9 cellular contexts compared by ENCODE assay signal in the genomic region with DNA sequence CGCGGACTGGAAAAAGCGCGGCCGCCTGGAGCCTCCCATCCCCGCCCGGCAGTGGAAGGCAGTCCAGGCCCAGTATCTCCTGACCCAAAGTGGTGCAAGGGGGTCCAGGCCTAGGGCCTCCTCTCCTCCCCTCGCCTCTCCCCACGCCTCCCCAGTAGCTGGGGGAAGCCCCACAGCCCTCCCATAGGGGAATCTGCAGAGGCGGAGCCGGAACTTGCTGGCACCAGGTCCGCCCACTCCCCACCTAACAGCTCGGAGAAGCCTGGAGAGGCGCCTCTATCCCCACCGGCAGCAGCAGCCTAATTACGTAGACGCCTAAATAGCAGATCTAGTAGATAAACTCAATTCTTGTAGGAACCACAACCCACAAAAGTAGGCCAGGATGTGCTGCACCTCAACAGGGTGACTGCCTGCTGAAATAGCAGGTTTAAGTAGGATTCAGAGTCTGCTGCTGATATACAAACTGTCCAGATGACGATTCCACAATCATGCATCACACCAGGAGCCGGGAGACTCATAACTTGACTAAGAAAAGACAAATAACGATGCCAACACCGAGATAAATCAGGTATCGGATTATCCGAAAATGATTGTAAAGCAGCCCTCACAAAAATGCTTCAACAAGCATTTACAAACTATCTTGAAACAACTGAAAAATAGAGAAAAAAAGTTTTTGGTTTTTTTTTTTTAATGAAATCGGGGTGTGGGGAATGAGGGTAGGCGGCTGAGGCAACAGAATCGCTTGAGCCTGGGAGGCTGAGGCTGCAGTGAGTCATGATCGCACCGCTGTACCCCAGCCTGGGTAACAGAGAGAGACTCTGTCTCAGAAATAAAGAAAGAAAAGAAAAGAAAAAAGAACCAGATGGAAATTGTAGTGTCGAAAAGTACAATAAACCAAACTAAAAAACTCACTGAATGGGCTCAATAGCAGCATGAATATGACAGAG. TPM values are rescaled to one million over a fixed set of nuclear protein-coding genes. Genes with fewer than 3 reads are reported as not detected.
DNase-seq lines count a peak whose midpoint lies in the region; ATAC-seq and TF ChIP-seq lines count a peak whose summit lies in the region.
"Had no signal": no experiment of that assay in that cellular context is flagged by ENCODE, and none has a peak within 500 bp of the region (broad histone marks: within the 10 kb centered on the region; RNA-seq: fewer than 3 reads in every experiment).

No MANE protein-coding gene starts in this region.

- no peak for TF ChIP-seq EP300 in esophagus muscularis mucosa (IDR thresholded peaks at IDR 0.05)

- peaks cover 10 to 28% (median 19%) of the 10 kb centered on the region in 10 experiments for H3K4me1 ChIP-seq in BLaER1 treated with 17β-estradiol and CSF1 and Interleukin-3, amounts not matched to agents 10 nM and 100 nM
- peaks cover 0 to 4% (median 0%) of the 10 kb centered on the region in 4 donors for H3K4me1 ChIP-seq in Peyer's patch
- H3K4me1 ChIP-seq in neutrophil (ENCODE audit: control insufficient read depth in 1 of 2, insufficient read depth in 1 of 2, low read depth in 1 of 2, low read length in 1 of 2), result peaks cover 6% of the 10 kb centered on the region in 2 experiments
- H3K4me1 ChIP-seq in esophagus muscularis mucosa, result no peaks in the 10 kb centered on the region
- H3K4me1 ChIP-seq: parathyroid adenoma had no signal

- H3K4me3 ChIP-seq in BLaER1 treated with 17β-estradiol and CSF1 and Interleukin-3, amounts not matched to agents 10 nM and 100 nM, result peak overlapping the region in 2 of 10 experiments; percentile 7 to 30; a peak in 1 of 20 replicates
- peak overlapping the region in 2 of 4 donors; percentile 7 to 28 for H3K4me3 ChIP-seq in Peyer's patch
- H3K4me3 ChIP-seq in neutrophil (ENCODE audit: low read depth in 1 of 2, low read length in 1 of 2), result peak overlapping the region; percentile 32 to 45
- no peak overlapping the region for H3K4me3 ChIP-seq in esophagus muscularis mucosa

- TF ChIP-seq CTCF in Peyer's patch (IDR thresholded peaks at IDR 0.05) (no peak), neutrophil (IDR thresholded peaks at IDR 0.05) (no peak), esophagus muscularis mucosa (IDR thresholded peaks at IDR 0.05) (no peak)

- DNase-seq in Peyer's patch, result peak; percentile 51 to 88 (median 71)
- DNase-seq in activated gamma-delta T cell treated with anti-CD3 and anti-CD28 coated beads, Interleukin-2, amount 50 U/mL, for 16 hours (ENCODE audit: low read depth), result peak; percentile 76
- no peak for DNase-seq in esophagus muscularis mucosa (ENCODE audit: extremely low spot score)
- DNase-seq in kidney tubule cell (ENCODE audit: low spot score), result no peak
- no peak for DNase-seq in AG08395 (ENCODE audit: low spot score)

- no peak for TF ChIP-seq POLR2A in Peyer's patch (IDR thresholded peaks at IDR 0.05)
- TF ChIP-seq POLR2A in esophagus muscularis mucosa (IDR thresholded peaks at IDR 0.05; ENCODE audit: low read depth), result no peak

- H3K27me3 ChIP-seq in BLaER1 treated with 17β-estradiol and CSF1 and Interleukin-3, amounts not matched to agents 10 nM and 100 nM, result 0 out of 22 replicates have a peak, but pooled peaks cover 0 to 2% (median 0%) of the 10 kb centered on the region in 11 experiments
- H3K27me3 ChIP-seq in Peyer's patch (no peaks in the 10 kb centered on the region), neutrophil (peaks cover 18% of the 10 kb centered on the region), esophagus muscularis mucosa (peaks cover 0 to 6% (median 0%) of the 10 kb centered on the region in 4 donors)

- H3K4me2 ChIP-seq in BLaER1 treated with 17β-estradiol and CSF1 and Interleukin-3, amounts not matched to agents 10 nM and 100 nM, result peak overlapping the region; percentile 66 to 89 (median 79)

- H4K20me1 ChIP-seq in BLaER1 treated with 17β-estradiol and CSF1 and Interleukin-3, amounts not matched to agents 10 nM and 100 nM, result no peaks in the 10 kb centered on the region

- H3K9me3 ChIP-seq in BLaER1 treated with 17β-estradiol and CSF1 and Interleukin-3, amounts not matched to agents 10 nM and 100 nM (replicated peaks in 1 of 11), result no peaks in the 10 kb centered on the region
- H3K9me3 ChIP-seq in Peyer's patch (no peaks in the 10 kb centered on the region), neutrophil (no peaks in the 10 kb centered on the region), esophagus muscularis mucosa (no peaks in the 10 kb centered on the region)

- intact Hi-C loops in esophagus muscularis mucosa (cut with DNase I), result no loop called here

- H3K9ac ChIP-seq in BLaER1 treated with 17β-estradiol and CSF1 and Interleukin-3, amounts not matched to agents 10 nM and 100 nM, result peak overlapping the region in 6 of 11 experiments; percentile 14 to 44 (median 26); a peak in 8 of 22 replicates
- H3K9ac ChIP-seq: parathyroid adenoma had no signal

- H3K27ac ChIP-seq in BLaER1 treated with 17β-estradiol and CSF1 and Interleukin-3, amounts not matched to agents 10 nM and 100 nM, result peak overlapping the region in 2 of 11 experiments; percentile 23 to 41; a peak in 1 of 22 replicates
- H3K27ac ChIP-seq in Peyer's patch (peak overlapping the region; percentile 63 to 81 (median 72)), neutrophil (no peak overlapping the region), esophagus muscularis mucosa (replicated peaks in 1 of 4) (no peak overlapping the region)
- H3K27ac ChIP-seq: parathyroid adenoma had no signal

- no peak for ATAC-seq in HG02588 (IDR thresholded peaks at IDR 0.05; ENCODE audit: unreplicated experiment)

- 66% methylated on average over 28 of the region's 29 CpGs for WGBS in esophagus muscularis mucosa

- H3K36me3 ChIP-seq in BLaER1 treated with 17β-estradiol and CSF1 and Interleukin-3, amounts not matched to agents 10 nM and 100 nM, result no peaks in the 10 kb centered on the region
- no peaks in the 10 kb centered on the region for H3K36me3 ChIP-seq in Peyer's patch
- no peaks in the 10 kb centered on the region for H3K36me3 ChIP-seq in neutrophil
- no peaks in the 10 kb centered on the region for H3K36me3 ChIP-seq in esophagus muscularis mucosa

RNA-seq across cellular contexts. Expression of gene BRD1, which starts 11.4 kb away (rescaled TPM):
- total RNA-seq in Peyer's patch, result 100 to 1,000 TPM in 1 of 4 donors, 10 to 100 TPM in 3; 54.1 to 126 (median 78.5) TPM
- 10 to 100 TPM; 36.5 to 54.1 (median 51.4) TPM for total RNA-seq in esophagus muscularis mucosa

RNA-seq across cellular contexts. Expression of gene ZBED4, which starts 14.6 kb away (rescaled TPM):
- 10 to 100 TPM; 14.9 to 24.0 (median 20.9) TPM for total RNA-seq in Peyer's patch
- 10 to 100 TPM in 1 of 4 donors, 1 to 10 TPM in 3; 6.6 to 11.1 (median 9.5) TPM for total RNA-seq in esophagus muscularis mucosa

Comparison
In these comparisons a context has a peak if more than half of its experiments do, and no peak if none do; other contexts are left out.
1. H3K27ac ChIP-seq: peak in Peyer's patch (4 of 4); none in neutrophil (single experiment) and esophagus muscularis mucosa (0 of 4).
2. H3K4me3 ChIP-seq: peak in neutrophil (2 of 2); none in esophagus muscularis mucosa (0 of 4).
3. DNase-seq: peak in Peyer's patch (3 of 3) and activated gamma-delta T cell treated with anti-CD3 and anti-CD28 coated beads, Interleukin-2, amount 50 U/mL, for 16 hours (single experiment); none in esophagus muscularis mucosa (single experiment), kidney tubule cell (single experiment) and AG08395 (single experiment).